ENCODE assay signal across 8 cellular contexts in the genomic region with DNA sequence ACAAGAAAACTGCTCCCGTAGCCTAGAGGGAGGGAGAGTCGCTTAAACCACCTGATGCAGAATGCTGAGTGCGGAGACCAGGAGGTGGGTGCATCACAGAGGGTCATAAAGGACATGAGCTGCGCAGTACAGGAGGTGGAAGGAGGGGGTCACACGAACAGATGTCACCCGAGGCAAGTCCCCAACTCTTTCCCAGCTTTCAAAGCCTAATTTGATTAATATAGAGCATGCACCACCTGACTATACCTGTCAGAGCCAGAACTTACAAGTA.
DNase-seq lines count a peak whose midpoint lies in the region; ATAC-seq and TF ChIP-seq lines count a peak whose summit lies in the region.

No MANE protein-coding gene starts in this region.

- H3K4me1 ChIP-seq in NT2/D1 (ENCODE audit: insufficient read depth, insufficient read length) (peaks cover 12% of the 10 kb centered on the region), rectal smooth muscle tissue (ENCODE audit: control insufficient read depth, insufficient read depth, low read length) (peaks cover 13% of the 10 kb centered on the region)

- peaks cover 5% of the 10 kb centered on the region for H3K36me3 ChIP-seq in NT2/D1 (ENCODE audit: insufficient read depth, insufficient read length, low read length)
- no peaks in the 10 kb centered on the region for H3K36me3 ChIP-seq in rectal smooth muscle tissue (ENCODE audit: control insufficient read depth, insufficient read depth, low read length)

- H3K9ac ChIP-seq in NT2/D1 (ENCODE audit: insufficient read length, low read depth) (peak overlapping the region; percentile 74), rectal smooth muscle tissue (ENCODE audit: low read length) (peak overlapping the region; percentile 84)

- H3K9me3 ChIP-seq in NT2/D1 (ENCODE audit: insufficient read depth, low read length): no peaks in the 10 kb centered on the region

- DNase-seq in GM12864 (ENCODE audit: low read depth) (no peak), NT2/D1 (ENCODE audit: low read depth, low spot score) (no peak), epithelial cell of esophagus (ENCODE audit: low read depth) (peak; percentile 20), iPS-NIHi7 (ENCODE audit: extremely low spot score) (no peak), NCI-H2029 treated with DMSO at 0.1 percent for 48 hours (lab: John Stamatoyannopoulos, UW) (no peak), NCI-H1092 (lab: John Stamatoyannopoulos, UW) (no peak)

- peak overlapping the region; percentile 83 for H3K27ac ChIP-seq in rectal smooth muscle tissue (ENCODE audit: low read depth, low read length)

- H3K4me3 ChIP-seq in GM12864 (ENCODE audit: low read depth, low read length): peak overlapping the region; percentile 56
- H3K4me3 ChIP-seq in NT2/D1 (ENCODE audit: insufficient read length, low read depth): peak overlapping the region; percentile 73
- no peak overlapping the region for H3K4me3 ChIP-seq in epithelial cell of esophagus (ENCODE audit: low read length)
- peak overlapping the region; percentile 94 for H3K4me3 ChIP-seq in rectal smooth muscle tissue (ENCODE audit: low read length)

- no peak for ATAC-seq in HG02763 (IDR thresholded peaks at IDR 0.05; ENCODE audit: unreplicated experiment)

- H3K27me3 ChIP-seq in NT2/D1 (ENCODE audit: insufficient read depth, insufficient read length) (peaks cover 20% of the 10 kb centered on the region), rectal smooth muscle tissue (ENCODE audit: control insufficient read depth, insufficient read depth, low read length) (no peaks in the 10 kb centered on the region)

- TF ChIP-seq CTCF in GM12864 (IDR thresholded peaks at IDR 0.05; ENCODE audit: low read depth, low read length, missing control alignments): no peak
- no peak for TF ChIP-seq CTCF in epithelial cell of esophagus (IDR thresholded peaks at IDR 0.05; ENCODE audit: insufficient read depth, low read depth, low read length, missing control alignments)
